ENCODE assay signal across 9 cellular contexts in genomic region chr7:11831383-11831726, GRCh38. TPM values are rescaled to one million over a fixed set of nuclear protein-coding genes. Genes with fewer than 3 reads are reported as not detected.
DNase-seq lines count a peak whose midpoint lies in the region; ATAC-seq and TF ChIP-seq lines count a peak whose summit lies in the region.
"Had no signal": no experiment of that assay in that cellular context is flagged by ENCODE, and none has a peak within 500 bp of the region (broad histone marks: within the 10 kb centered on the region; RNA-seq: fewer than 3 reads in every experiment).

No MANE protein-coding gene starts in this region.

- 8 to 9% methylated on average over 5 of the region's 5 CpGs for WGBS in GM23248 (ENCODE audit: low coverage in 1 of 2, low lambda C conversion rate in 2 of 2, missing lambda C conversion rate in 2 of 2), 2 experiments
- 1% methylated on average over 5 of the region's 5 CpGs for WGBS in sigmoid colon, 2 donors

- intact Hi-C loops in sigmoid colon (cut with DNase I) = loop anchor here (5.0 to 10.0 kb wide), 3 partner anchors 107 to 404 kb away; partner anchors contain the start of gene TMEM106B

- H3K27me3 ChIP-seq in GM23248 (replicated peaks; ENCODE audit: insufficient read depth) (peaks cover 9% of the 10 kb centered on the region), cardiac muscle cell (peaks cover 7% of the 10 kb centered on the region), sigmoid colon (no peaks in the 10 kb centered on the region)

- H3K27ac ChIP-seq in GM23248 = no peak overlapping the region
- H3K27ac ChIP-seq in cardiac muscle cell = no peak overlapping the region
- H3K27ac ChIP-seq in sigmoid colon = peak overlapping the region; percentile 48 to 79 (median 70)

- TF ChIP-seq CTCF in cardiac muscle cell (IDR thresholded peaks at IDR 0.05; ENCODE audit: low read depth, low read length) = no peak
- TF ChIP-seq CTCF in sigmoid colon (IDR thresholded peaks at IDR 0.05) = no peak

- H3F3A ChIP-seq in GM23248 (ENCODE audit: insufficient read depth) = no peaks in the 10 kb centered on the region

- CTCF ChIA-PET in HEK293T (lab: Yijun Ruan, JAX) = interaction anchor here (0.7 to 1.5 kb wide), 2 partner anchors 13 to 16 kb away, joined by 3 to 5 read pairs; no protein-coding TSS in a partner anchor

- ATAC-seq in HG02884 (IDR thresholded peaks at IDR 0.05; ENCODE audit: unreplicated experiment) = no peak
- ATAC-seq: K562 had no signal

- peak overlapping the region; percentile 80 for H3K4me3 ChIP-seq in GM23248
- peak overlapping the region; percentile 77 for H3K4me3 ChIP-seq in cardiac muscle cell
- peak overlapping the region; percentile 48 to 64 (median 56) for H3K4me3 ChIP-seq in sigmoid colon
- H3K4me3 ChIP-seq: K562 had no signal

- no peaks in the 10 kb centered on the region for H3K36me3 ChIP-seq in GM23248 (ENCODE audit: low read depth)
- no peaks in the 10 kb centered on the region for H3K36me3 ChIP-seq in cardiac muscle cell
- no peaks in the 10 kb centered on the region for H3K36me3 ChIP-seq in sigmoid colon

- no peaks in the 10 kb centered on the region for H3K9me3 ChIP-seq in GM23248 (ENCODE audit: low read depth)
- no peaks in the 10 kb centered on the region for H3K9me3 ChIP-seq in cardiac muscle cell (ENCODE audit: low read depth)
- H3K9me3 ChIP-seq in sigmoid colon = no peaks in the 10 kb centered on the region

- no peak for TF ChIP-seq EP300 in sigmoid colon (IDR thresholded peaks at IDR 0.05)

- no peak overlapping the region for H3K9ac ChIP-seq in GM23248

- in situ Hi-C loops in GM23248 (cut with MboI) = loop anchor here (25.0 kb wide), 1 partner anchor 656 kb away; no protein-coding TSS in a partner anchor

- H3K4me2 ChIP-seq in GM23248 (ENCODE audit: unreplicated experiment) = peak overlapping the region; percentile 91

- no peaks in the 10 kb centered on the region for H4K20me1 ChIP-seq in GM23248 (ENCODE audit: insufficient read depth)

- peak; percentile 20 for DNase-seq in GM23248
- peak; percentile 1 for DNase-seq in RPMI7951 (ENCODE audit: low read depth)
- peak in 1 of 2 donors; percentile 52 for DNase-seq in cardiac muscle cell (ENCODE audit: low read depth in 1 of 2, low spot score in 1 of 2)
- no peak for DNase-seq in sigmoid colon
- no peak for DNase-seq in HEK293T (ENCODE audit: extremely low spot score)
- DNase-seq in effector CD8-positive, alpha-beta T cell (lab: John Stamatoyannopoulos, UW) = no peak
- no peak for DNase-seq in Ammon's horn (ENCODE audit: low spot score)

- no peaks in the 10 kb centered on the region for H3K9me2 ChIP-seq in GM23248 (ENCODE audit: insufficient read depth)

- H2AFZ ChIP-seq in GM23248 = peak overlapping the region; percentile 73

- no peak for TF ChIP-seq POLR2A in sigmoid colon (IDR thresholded peaks at IDR 0.05)

- no peaks in the 10 kb centered on the region for H3K79me2 ChIP-seq in GM23248 (ENCODE audit: insufficient read depth)

- POLR2A ChIA-PET in HEK293T (lab: Yijun Ruan, JAX) = no interaction called here

- H3K4me1 ChIP-seq in GM23248 (ENCODE audit: insufficient read depth) = 0 out of 2 replicates have a peak, but pooled peaks cover 4% of the 10 kb centered on the region
- no peaks in the 10 kb centered on the region for H3K4me1 ChIP-seq in cardiac muscle cell (ENCODE audit: low read depth)
- peaks cover 0 to 24% (median 7%) of the 10 kb centered on the region in 4 donors for H3K4me1 ChIP-seq in sigmoid colon

TF ChIP-seq in HEK293T, 16 proteins besides CTCF, POLR2A, EP300 and RAD21:
- TF ChIP-seq FOXA1 (IDR thresholded peaks at IDR 0.05) (no peak), CTBP1 (IDR thresholded peaks at IDR 0.05; ENCODE audit: borderline replicate concordance) (no peak)

RNA-seq across cellular contexts. Expression of gene THSD7A, which starts 0.6 kb away (rescaled TPM):
- not detected in 2 replicates for total RNA-seq in GM23248 (2014; rRNA removed; shearing (Covaris generic))
- 0.01 TPM in 1 of 2 replicates, not detected in the other for polyA plus RNA-seq in GM23248 (2016; fragmentation: Nextera tagmentation; extraction: Ambion mirVana)
- under 0.01 TPM in 1 of 2 replicates, not detected in the other for total RNA-seq in RPMI7951 (2014; rRNA removed; shearing (Covaris generic))
- total RNA-seq in cardiac muscle cell = 2.0 and 3.7 TPM in 2 replicates
- polyA plus RNA-seq in cardiac muscle cell = 1.5 and 1.8 TPM in 2 replicates
- total RNA-seq in sigmoid colon = 1 to 10 TPM; 5.0 to 6.9 (median 6.1) TPM
- under 1 TPM; under 0.01 to 0.64 (median under 0.01) TPM for polyA plus RNA-seq in sigmoid colon

Comparison
In these comparisons a context has a peak if more than half of its experiments do, and no peak if none do; other contexts are left out.
1. DNase-seq: peak in GM23248 (single experiment) and RPMI7951 (single experiment); none in sigmoid colon (single experiment), HEK293T (single experiment), effector CD8-positive, alpha-beta T cell (single experiment) and Ammon's horn (single experiment).
2. H3K27ac ChIP-seq: peak in sigmoid colon (4 of 4); none in GM23248 (single experiment) and cardiac muscle cell (single experiment).
3. Peak in every context shown above with its lines, with median percentiles within 50 percentile points of each other: H3K4me3 ChIP-seq.